ENCODE assay signal across 25 cellular contexts in the genomic region with DNA sequence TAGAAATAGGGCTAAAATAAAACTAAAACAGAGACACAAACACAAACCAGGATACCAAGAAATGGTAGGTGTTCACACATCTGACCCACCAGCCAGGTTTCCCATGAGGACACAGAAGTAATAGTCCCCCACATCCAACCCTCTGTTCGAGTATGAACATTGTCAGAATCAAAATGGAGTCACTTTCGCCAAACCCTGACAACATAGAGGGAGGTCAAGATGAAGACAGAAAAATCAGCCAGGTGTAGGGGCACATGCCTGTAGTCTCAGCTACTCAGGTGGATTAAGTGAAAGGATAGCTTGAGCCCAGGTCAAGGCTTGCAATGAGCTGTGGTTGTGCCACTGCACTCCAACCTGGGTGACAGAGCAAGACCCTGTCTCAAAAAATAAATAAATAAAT.
"Had no signal": no experiment of that assay in that cellular context is flagged by ENCODE, and none has a peak within 500 bp of the region (broad histone marks: within the 10 kb centered on the region; RNA-seq: fewer than 3 reads in every experiment).

No MANE protein-coding gene starts in this region.

- H3K9me3 Mint-ChIP-seq: dendritic cell treated with granulocyte-macrophage colony-stimulating factor and Interleukin-4, amounts not matched to agents 40 ng/mL and 50 ng/mL, for 4 days; effector memory CD8-positive, alpha-beta T cell; endodermal cell; mesothelial cell of epicardium; naive B cell; naive thymus-derived CD8-positive, alpha-beta T cell had no signal

- H3K4me3 ChIP-seq: esophagus squamous epithelium, gastrocnemius medialis, heart right ventricle, left lung, lower lobe of right lung, mucosa of descending colon had no signal

- DNase-seq: cortex of kidney; effector CD8-positive, alpha-beta T cell; effector memory CD8-positive, alpha-beta T cell; endodermal cell; erythroblast; esophagus squamous epithelium; foreskin fibroblast; foreskin melanocyte; gastrocnemius medialis; glutamatergic neuron; head of caudate nucleus; heart right ventricle; hippocampal formation; left cardiac atrium; left lung; left ventricle myocardium superior; lower lobe of right lung; mesenchymal stem cell; mucosa of descending colon; naive B cell; naive thymus-derived CD8-positive, alpha-beta T cell had no signal

- H3K36me3 Mint-ChIP-seq: naive B cell had no signal

- ATAC-seq: effector memory CD8-positive, alpha-beta T cell; esophagus mucosa; gastrocnemius medialis; heart right ventricle; left cardiac atrium; left lung; left ventricle myocardium superior; lower lobe of right lung; mucosa of descending colon; naive thymus-derived CD8-positive, alpha-beta T cell had no signal

- H3K27me3 Mint-ChIP-seq: dendritic cell treated with granulocyte-macrophage colony-stimulating factor and Interleukin-4, amounts not matched to agents 40 ng/mL and 50 ng/mL, for 4 days; effector memory CD8-positive, alpha-beta T cell; naive B cell; naive thymus-derived CD8-positive, alpha-beta T cell had no signal

- H3K27ac ChIP-seq: epithelial cell of prostate, esophagus squamous epithelium, gastrocnemius medialis, heart right ventricle, left lung, lower lobe of right lung had no signal

- H3K27ac Mint-ChIP-seq: dendritic cell treated with granulocyte-macrophage colony-stimulating factor and Interleukin-4, amounts not matched to agents 40 ng/mL and 50 ng/mL, for 4 days; endodermal cell; mesothelial cell of epicardium had no signal

- H3K4me3 Mint-ChIP-seq: dendritic cell treated with granulocyte-macrophage colony-stimulating factor and Interleukin-4, amounts not matched to agents 40 ng/mL and 50 ng/mL, for 4 days; effector memory CD8-positive, alpha-beta T cell; endodermal cell; mesothelial cell of epicardium had no signal
